Comparison of ENCODE assay signal across 1 cellular context in genomic region chr3:128679338-128679737, GRCh38.
TF ChIP-seq lines count a peak whose summit lies in the region.

No MANE protein-coding gene starts in this region.

TF ChIP-seq in K562, 482 proteins besides CTCF, POLR2A, EP300 and RAD21:
- no peak for TF ChIP-seq FOXP4 (CRISPR knock-in tag; IDR thresholded peaks at IDR 0.05; ENCODE audit: borderline replicate concordance)
- TF ChIP-seq ZNF830 (CRISPR knock-in tag; IDR thresholded peaks at IDR 0.05): no peak
- no peak for TF ChIP-seq HDAC8 (tag; IDR thresholded peaks at IDR 0.05)
- no peak for TF ChIP-seq ZFPM2 (CRISPR knock-in tag; IDR thresholded peaks at IDR 0.05)
- TF ChIP-seq ESRRA (IDR thresholded peaks at IDR 0.05; ENCODE audit: borderline replicate concordance, low read depth): peak; percentile 79
- TF ChIP-seq L3MBTL2 (IDR thresholded peaks at IDR 0.05): 0 out of 2 replicates have a peak, but pooled peaks have one; percentile 15
